Comparison of ENCODE assay signal across 9 cellular contexts in genomic region chr4:122758033-122758432, GRCh38. TPM values are rescaled to one million over a fixed set of nuclear protein-coding genes. Genes with fewer than 3 reads are reported as not detected.
DNase-seq lines count a peak whose midpoint lies in the region; ATAC-seq, FAIRE-seq and TF ChIP-seq lines count a peak whose summit lies in the region.
"Had no signal": no experiment of that assay in that cellular context is flagged by ENCODE, and none has a peak within 500 bp of the region (broad histone marks: within the 10 kb centered on the region; RNA-seq: fewer than 3 reads in every experiment).

No MANE protein-coding gene starts in this region.

- peaks cover 7% of the 10 kb centered on the region for H3F3A ChIP-seq in SK-N-SH (replicated peaks; ENCODE audit: insufficient read depth)

- H3K4me3 Mint-ChIP-seq in activated naive CD4-positive, alpha-beta T cell treated with anti-CD3 and anti-CD28 coated beads, Interleukin-2, amount 10 ng/mL, durations not matched to agents 7 days and 5 days: no peak overlapping the region

- H3K4me1 Mint-ChIP-seq in activated naive CD4-positive, alpha-beta T cell treated with anti-CD3 and anti-CD28 coated beads, Interleukin-2, amount 10 ng/mL, durations not matched to agents 7 days and 5 days: peaks cover 21% of the 10 kb centered on the region

- no peak overlapping the region for H3K9ac ChIP-seq in SK-N-SH
- H3K9ac ChIP-seq: BLaER1 treated with 17β-estradiol and CSF1 and Interleukin-3, amounts not matched to agents 10 nM and 100 nM had no signal

- no peak overlapping the region for H3K27ac Mint-ChIP-seq in activated naive CD4-positive, alpha-beta T cell treated with anti-CD3 and anti-CD28 coated beads, Interleukin-2, amount 10 ng/mL, durations not matched to agents 7 days and 5 days

- CTCF ChIA-PET in SK-N-SH (lab: Yijun Ruan, JAX): interaction anchor here (0.6 to 10.1 kb wide), 46 partner anchors 8 to 899 kb away, joined by 3 to 126 read pairs (median 6); partner anchors contain the start of genes BBS12 and NUDT6
- CTCF ChIA-PET in activated naive CD4-positive, alpha-beta T cell treated with anti-CD3 and anti-CD28 coated beads, Interleukin-2, amount 10 ng/mL, durations not matched to agents 7 days and 5 days (lab: Charles Lee): interaction anchor here (0.6 to 5.0 kb wide), 25 partner anchors 10 to 513 kb away, joined by 3 to 34 read pairs (median 5); partner anchors contain the start of genes BBS12 and NUDT6

- H3K27me3 ChIP-seq in SK-N-SH (ENCODE audit: insufficient read depth) (no peaks in the 10 kb centered on the region), small intestine (ENCODE audit: control insufficient read depth in 2 of 2, insufficient read depth in 2 of 2, low read length in 2 of 2) (no peaks in the 10 kb centered on the region)
- H3K27me3 ChIP-seq: BLaER1 treated with 17β-estradiol and CSF1 and Interleukin-3, amounts not matched to agents 10 nM and 100 nM had no signal

- POLR2A ChIA-PET in SK-N-SH (lab: Yijun Ruan, JAX): no interaction called here

- H3K36me3 ChIP-seq in SK-N-SH (replicated peaks in 1 of 2; ENCODE audit: control insufficient read depth in 1 of 2, insufficient read depth in 2 of 2, low read length in 1 of 2): no peaks in the 10 kb centered on the region
- no peaks in the 10 kb centered on the region for H3K36me3 ChIP-seq in small intestine (ENCODE audit: control insufficient read depth in 2 of 2, insufficient read depth in 2 of 2, low read length in 2 of 2)
- H3K36me3 ChIP-seq: BLaER1 treated with 17β-estradiol and CSF1 and Interleukin-3, amounts not matched to agents 10 nM and 100 nM had no signal

- H3K27ac ChIP-seq in SK-N-SH (ENCODE audit: low read depth in 2 of 2, low read length in 1 of 2) (peak overlapping the region in 1 of 2 experiments; percentile 55; a peak in 3 of 4 replicates), small intestine (ENCODE audit: low read depth in 1 of 2, low read length in 1 of 2) (no peak overlapping the region), caudate nucleus (ENCODE audit: low read depth, low read length) (no peak overlapping the region)
- H3K27ac ChIP-seq: BLaER1 treated with 17β-estradiol and CSF1 and Interleukin-3, amounts not matched to agents 10 nM and 100 nM had no signal

- no peaks in the 10 kb centered on the region for H3K79me2 ChIP-seq in SK-N-SH (ENCODE audit: insufficient read depth)

- TF ChIP-seq EP300 in SK-N-SH (IDR thresholded peaks at IDR 0.05; ENCODE audit: borderline replicate concordance in 1 of 2, low read depth in 1 of 2, low read length in 1 of 2): no peak

- peak; percentile 94 for FAIRE-seq in small intestine (lab: Jason Lieb, UNC)

- H3K9me3 ChIP-seq in SK-N-SH (no peaks in the 10 kb centered on the region), small intestine (ENCODE audit: control insufficient read depth, low read depth) (no peaks in the 10 kb centered on the region)
- H3K9me3 ChIP-seq: BLaER1 treated with 17β-estradiol and CSF1 and Interleukin-3, amounts not matched to agents 10 nM and 100 nM had no signal

- no peaks in the 10 kb centered on the region for H3K36me3 Mint-ChIP-seq in activated naive CD4-positive, alpha-beta T cell treated with anti-CD3 and anti-CD28 coated beads, Interleukin-2, amount 10 ng/mL, durations not matched to agents 7 days and 5 days

- H3K9me2 ChIP-seq in SK-N-SH: no peaks in the 10 kb centered on the region

- peak overlapping the region; percentile 53 for H2AFZ ChIP-seq in SK-N-SH (ENCODE audit: low read depth)

- H3K4me1 ChIP-seq in SK-N-SH (ENCODE audit: control insufficient read depth in 1 of 2, insufficient read depth in 2 of 2, low read depth in 1 of 2, low read length in 1 of 2) (peaks cover 2 to 3% of the 10 kb centered on the region in 2 experiments; a peak in 3 of 4 replicates), small intestine (ENCODE audit: control insufficient read depth in 2 of 2, insufficient read depth in 1 of 2, low read depth in 1 of 2, low read length in 1 of 2) (no peaks in the 10 kb centered on the region)

- no peaks in the 10 kb centered on the region for H3K9me3 Mint-ChIP-seq in activated naive CD4-positive, alpha-beta T cell treated with anti-CD3 and anti-CD28 coated beads, Interleukin-2, amount 10 ng/mL, durations not matched to agents 7 days and 5 days

- DNase-seq in DMS153 treated with DMSO at 0.1 percent for 48 hours (lab: John Stamatoyannopoulos, UW; ENCODE audit: unreplicated experiment): peak; percentile 18
- no peak for DNase-seq in DMS153 (lab: John Stamatoyannopoulos, UW)
- peak; percentile 39 for DNase-seq in SK-N-SH
- peak; percentile 30 for DNase-seq in globus pallidus (ENCODE audit: low spot score)
- peak; percentile 86 for DNase-seq in small intestine
- no peak for DNase-seq in activated naive CD4-positive, alpha-beta T cell treated with anti-CD3 and anti-CD28 coated beads, Interleukin-2, amount 10 ng/mL, durations not matched to agents 7 days and 5 days
- DNase-seq in caudate nucleus (lab: John Stamatoyannopoulos, UW): no peak

- TF ChIP-seq CTCF in SK-N-SH (IDR thresholded peaks at IDR 0.05): peak; percentile 80

- H3K27me3 Mint-ChIP-seq in activated naive CD4-positive, alpha-beta T cell treated with anti-CD3 and anti-CD28 coated beads, Interleukin-2, amount 10 ng/mL, durations not matched to agents 7 days and 5 days: peaks cover 13% of the 10 kb centered on the region

- no peaks in the 10 kb centered on the region for H4K20me1 ChIP-seq in SK-N-SH (ENCODE audit: insufficient read depth)

- H3K4me2 ChIP-seq in SK-N-SH: peak overlapping the region; percentile 60
- H3K4me2 ChIP-seq: BLaER1 treated with 17β-estradiol and CSF1 and Interleukin-3, amounts not matched to agents 10 nM and 100 nM had no signal

- WGBS in SK-N-SH (ENCODE audit: low lambda C conversion rate): 38% methylated on average over 2 of the region's 2 CpGs
- 19 to 33% (median 22%) methylated on average over 2 of the region's 2 CpGs for WGBS in small intestine, 3 donors

- peak; percentile 58 for ATAC-seq in HG02798 (IDR thresholded peaks at IDR 0.05; ENCODE audit: poor library complexity, unreplicated experiment)

- TF ChIP-seq RAD21 in SK-N-SH (IDR thresholded peaks at IDR 0.05; ENCODE audit: low read length): peak; percentile 81

- H3K4me3 ChIP-seq in SK-N-SH (ENCODE audit: low read depth in 2 of 2, low read length in 1 of 2): no peak overlapping the region
- no peak overlapping the region for H3K4me3 ChIP-seq in small intestine (ENCODE audit: low read depth in 1 of 2, low read length in 2 of 2)
- H3K4me3 ChIP-seq: BLaER1 treated with 17β-estradiol and CSF1 and Interleukin-3, amounts not matched to agents 10 nM and 100 nM had no signal

TF ChIP-seq in SK-N-SH, 30 proteins besides CTCF, POLR2A, EP300 and RAD21:
- TF ChIP-seq SMC3 (IDR thresholded peaks at IDR 0.05; ENCODE audit: low read depth, low read length): peak; percentile 53
- TF ChIP-seq GABPA (IDR thresholded peaks at IDR 0.05; ENCODE audit: low read depth): no peak
TF ChIP-seq in SK-N-SH: peak in this region for 1.

RNA-seq across cellular contexts. Expression of gene BBS12, which starts 25.5 kb away (rescaled TPM):
- polyA plus RNA-seq in SK-N-SH (2012; rRNA removed): 1.5 and 2.1 TPM in 2 replicates
- polyA plus RNA-seq in SK-N-SH (2012; cell fraction: cytosol; rRNA removed): 2.4 and 2.6 TPM in 2 replicates
- 0.62 and 1.2 TPM in 2 replicates for polyA plus RNA-seq in SK-N-SH (2012; cell fraction: nucleus; rRNA removed)
- 1 to 10 TPM; 1.3 to 1.5 (median 1.4) TPM for polyA plus RNA-seq in small intestine

Comparison
In these comparisons a context has a peak if more than half of its experiments do, and no peak if none do; other contexts are left out.
1. DNase-seq: peak in DMS153 treated with DMSO at 0.1 percent for 48 hours (single experiment), SK-N-SH (single experiment), globus pallidus (single experiment) and small intestine (single experiment); none in DMS153 (single experiment), activated naive CD4-positive, alpha-beta T cell treated with anti-CD3 and anti-CD28 coated beads, Interleukin-2, amount 10 ng/mL, durations not matched to agents 7 days and 5 days (single experiment) and caudate nucleus (0 of 61).